ENCODE assay signal across 8 cellular contexts in genomic region chr2:136238552-136239346, GRCh38.
A peak's percentile ranks its signal among the peaks of the same experiment; 100 is the strongest.
DNase-seq lines count a peak whose midpoint lies in the region; ATAC-seq and TF ChIP-seq lines count a peak whose summit lies in the region.

No MANE protein-coding gene starts in this region.

- TF ChIP-seq CTCF in GM12865 (IDR thresholded peaks at IDR 0.05; ENCODE audit: insufficient read depth, low read depth, low read length, missing control alignments) (no peak), GM23338 (conservative IDR thresholded peaks at IDR 0.05; ENCODE audit: low read depth in 2 of 2) (no peak), Loucy (conservative IDR thresholded peaks at IDR 0.05; ENCODE audit: low read length) (no peak), fibroblast of pulmonary artery (IDR thresholded peaks at IDR 0.05; ENCODE audit: low read length, missing control alignments) (no peak), spleen (IDR thresholded peaks at IDR 0.05 in 8 of 11, conservative IDR thresholded peaks at IDR 0.05 in 3 of 11) (peak in 3 of 11 experiments; percentile 18 to 22 (median 18)), ovary (IDR thresholded peaks at IDR 0.05) (no peak), foreskin keratinocyte (conservative IDR thresholded peaks at IDR 0.05) (no peak)

- no peak overlapping the region for H3K4me3 Mint-ChIP-seq in GM23338
- H3K4me3 Mint-ChIP-seq in activated CD8-positive, alpha-beta T cell treated with anti-CD3 and anti-CD28 coated beads, Interleukin-2, amount 10 ng/mL, durations not matched to agents 7 days and 5 days = peak overlapping the region; percentile 0

- no peaks in the 10 kb centered on the region for H3K36me3 Mint-ChIP-seq in GM23338 (ENCODE audit: low read depth)
- peaks cover 10% of the 10 kb centered on the region for H3K36me3 Mint-ChIP-seq in activated CD8-positive, alpha-beta T cell treated with anti-CD3 and anti-CD28 coated beads, Interleukin-2, amount 10 ng/mL, durations not matched to agents 7 days and 5 days (ENCODE audit: low read depth)

- H3K4me1 ChIP-seq in GM23338 (ENCODE audit: insufficient read depth) (no peaks in the 10 kb centered on the region), Loucy (ENCODE audit: insufficient read depth, low read length, poor library complexity, severe bottlenecking) (peaks cover 63% of the 10 kb centered on the region), spleen (peaks cover 20 to 70% (median 39%) of the 10 kb centered on the region in 6 donors), ovary (ENCODE audit: insufficient read depth) (peaks cover 3% of the 10 kb centered on the region), foreskin keratinocyte (no peaks in the 10 kb centered on the region)

- H3K36me3 ChIP-seq in GM23338 (ENCODE audit: insufficient read depth) (no peaks in the 10 kb centered on the region), Loucy (ENCODE audit: insufficient read depth, low read length) (no peaks in the 10 kb centered on the region), spleen (no peaks in the 10 kb centered on the region), ovary (no peaks in the 10 kb centered on the region)

- CTCF ChIA-PET in activated CD8-positive, alpha-beta T cell treated with anti-CD3 and anti-CD28 coated beads, Interleukin-2, amount 10 ng/mL, durations not matched to agents 7 days and 5 days (lab: Charles Lee) = interaction anchor here (1.1 to 4.5 kb wide), 13 partner anchors 9 to 145 kb away, joined by 3 to 17 read pairs (median 6); no protein-coding TSS in a partner anchor

- H3K27me3 ChIP-seq in GM23338 (ENCODE audit: insufficient read depth) (no peaks in the 10 kb centered on the region), Loucy (ENCODE audit: insufficient read depth, low read length, poor library complexity, severe bottlenecking) (no peaks in the 10 kb centered on the region), spleen (replicated peaks in 1 of 7) (no peaks in the 10 kb centered on the region), ovary (no peaks in the 10 kb centered on the region), foreskin keratinocyte (no peaks in the 10 kb centered on the region)

- TF ChIP-seq POLR2A in spleen (IDR thresholded peaks at IDR 0.05) = no peak
- TF ChIP-seq POLR2A in ovary (IDR thresholded peaks at IDR 0.05) = no peak

- peaks cover 2% of the 10 kb centered on the region for H3K27me3 Mint-ChIP-seq in GM23338 (ENCODE audit: insufficient read depth, low read depth, poor library complexity)
- no peaks in the 10 kb centered on the region for H3K27me3 Mint-ChIP-seq in activated CD8-positive, alpha-beta T cell treated with anti-CD3 and anti-CD28 coated beads, Interleukin-2, amount 10 ng/mL, durations not matched to agents 7 days and 5 days (ENCODE audit: low read depth)

- no peaks in the 10 kb centered on the region for H3K9me3 Mint-ChIP-seq in GM23338
- no peaks in the 10 kb centered on the region for H3K9me3 Mint-ChIP-seq in activated CD8-positive, alpha-beta T cell treated with anti-CD3 and anti-CD28 coated beads, Interleukin-2, amount 10 ng/mL, durations not matched to agents 7 days and 5 days (ENCODE audit: insufficient read depth)

- H3K27ac ChIP-seq in GM23338 (ENCODE audit: low read depth) = no peak overlapping the region
- H3K27ac ChIP-seq in spleen = peak overlapping the region; percentile 84 to 96 (median 93)
- no peak overlapping the region for H3K27ac ChIP-seq in ovary
- no peak overlapping the region for H3K27ac ChIP-seq in foreskin keratinocyte

- no peaks in the 10 kb centered on the region for H3K79me2 ChIP-seq in GM23338 (replicated peaks; ENCODE audit: insufficient read depth)
- no peaks in the 10 kb centered on the region for H3K79me2 ChIP-seq in Loucy (ENCODE audit: insufficient read depth, low read length)

- intact Hi-C loops in spleen (cut with DNase I; ENCODE audit: low total_unique reads) = no loop called here
- intact Hi-C loops in ovary (cut with DNase I) = no loop called here

- no peaks in the 10 kb centered on the region for H3F3A ChIP-seq in GM23338 (replicated peaks; ENCODE audit: low read depth)
- peaks cover 8% of the 10 kb centered on the region; the same call in 1 of the 2 replicates for H3F3A ChIP-seq in Loucy (ENCODE audit: low read depth)

- peak overlapping the region; percentile 52 for H3K9ac ChIP-seq in Loucy (ENCODE audit: low read depth, low read length, poor library complexity, severe bottlenecking)

- DNase-seq in GM12865 (ENCODE audit: low read depth) (peak; percentile 78), GM23338 (ENCODE audit: low spot score) (no peak), fibroblast of pulmonary artery (ENCODE audit: low read depth) (peak; percentile 74), spleen (no peak), ovary (no peak), foreskin keratinocyte (no peak)
- DNase-seq in activated CD8-positive, alpha-beta T cell treated with anti-CD3 and anti-CD28 coated beads, Interleukin-2, amount 10 ng/mL, durations not matched to agents 7 days and 5 days = peak; percentile 46

- H3K4me3 ChIP-seq in GM12865 (ENCODE audit: low read depth, low read length) = no peak overlapping the region
- no peak overlapping the region for H3K4me3 ChIP-seq in GM23338
- peak overlapping the region; percentile 46 for H3K4me3 ChIP-seq in Loucy (ENCODE audit: low read length, poor library complexity, severe bottlenecking)
- no peak overlapping the region for H3K4me3 ChIP-seq in fibroblast of pulmonary artery (replicated peaks; ENCODE audit: low read depth, low read length)
- H3K4me3 ChIP-seq in spleen = peak overlapping the region in 1 of 8 donors; percentile 58
- no peak overlapping the region for H3K4me3 ChIP-seq in ovary

- POLR2A ChIA-PET in activated CD8-positive, alpha-beta T cell treated with anti-CD3 and anti-CD28 coated beads, Interleukin-2, amount 10 ng/mL, durations not matched to agents 7 days and 5 days (lab: Charles Lee) = interaction anchor here (0.7 to 2.2 kb wide), 7 partner anchors 39 to 144 kb away, joined by 3 to 11 read pairs (median 4); no protein-coding TSS in a partner anchor

- peaks cover 3% of the 10 kb centered on the region for H3K4me1 Mint-ChIP-seq in GM23338
- H3K4me1 Mint-ChIP-seq in activated CD8-positive, alpha-beta T cell treated with anti-CD3 and anti-CD28 coated beads, Interleukin-2, amount 10 ng/mL, durations not matched to agents 7 days and 5 days (ENCODE audit: low read depth) = peaks cover 63% of the 10 kb centered on the region

- H4K20me1 ChIP-seq in GM23338 (replicated peaks; ENCODE audit: insufficient read depth) (no peaks in the 10 kb centered on the region), Loucy (ENCODE audit: insufficient read depth, low read length, poor library complexity, severe bottlenecking) (no peaks in the 10 kb centered on the region)

- TF ChIP-seq EP300 in ovary (IDR thresholded peaks at IDR 0.05) = no peak

- H3K9me3 ChIP-seq in Loucy (ENCODE audit: insufficient read depth, low read depth, low read length) (no peaks in the 10 kb centered on the region), spleen (no peaks in the 10 kb centered on the region), ovary (no peaks in the 10 kb centered on the region)

- H3K9me2 ChIP-seq in GM23338 (ENCODE audit: insufficient read depth) = peaks cover 7% of the 10 kb centered on the region; the same call in 1 of the 2 replicates
- H3K9me2 ChIP-seq in Loucy (replicated peaks; ENCODE audit: low read depth, low read length) = no peaks in the 10 kb centered on the region

- H2AFZ ChIP-seq in GM23338 (peak overlapping the region; percentile 80; the same call in 1 of the 2 replicates), Loucy (ENCODE audit: low read length) (peak overlapping the region; percentile 57; the same call in 1 of the 2 replicates)

- H3K4me2 ChIP-seq in GM23338 (no peak overlapping the region), Loucy (ENCODE audit: low read depth, low read length, poor library complexity, severe bottlenecking) (peak overlapping the region; percentile 61)

- ATAC-seq in GM23338 = peak; percentile 44; the same call in 2 of the 3 replicates
- peak; percentile 69 for ATAC-seq in activated CD8-positive, alpha-beta T cell treated with anti-CD3 and anti-CD28 coated beads, Interleukin-2, amount 10 ng/mL, durations not matched to agents 7 days and 5 days
- ATAC-seq in foreskin keratinocyte = no peak

- no peak overlapping the region for H3K27ac Mint-ChIP-seq in GM23338
- H3K27ac Mint-ChIP-seq in activated CD8-positive, alpha-beta T cell treated with anti-CD3 and anti-CD28 coated beads, Interleukin-2, amount 10 ng/mL, durations not matched to agents 7 days and 5 days = peak overlapping the region; percentile 77

- 17 to 24% (median 20%) methylated on average over 9 of the region's 9 CpGs for WGBS in spleen, 5 donors
- 50 to 60% (median 59%) methylated on average over 9 of the region's 9 CpGs for WGBS in ovary, 3 donors

TF ChIP-seq in GM23338, 12 proteins besides CTCF, POLR2A, EP300 and RAD21 (continues in another document):
- TF ChIP-seq, protein P1, sequence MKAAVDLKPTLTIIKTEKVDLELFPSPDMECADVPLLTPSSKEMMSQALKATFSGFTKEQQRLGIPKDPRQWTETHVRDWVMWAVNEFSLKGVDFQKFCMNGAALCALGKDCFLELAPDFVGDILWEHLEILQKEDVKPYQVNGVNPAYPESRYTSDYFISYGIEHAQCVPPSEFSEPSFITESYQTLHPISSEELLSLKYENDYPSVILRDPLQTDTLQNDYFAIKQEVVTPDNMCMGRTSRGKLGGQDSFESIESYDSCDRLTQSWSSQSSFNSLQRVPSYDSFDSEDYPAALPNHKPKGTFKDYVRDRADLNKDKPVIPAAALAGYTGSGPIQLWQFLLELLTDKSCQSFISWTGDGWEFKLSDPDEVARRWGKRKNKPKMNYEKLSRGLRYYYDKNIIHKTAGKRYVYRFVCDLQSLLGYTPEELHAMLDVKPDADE (IDR thresholded peaks at IDR 0.05) = no peak
- no peak for TF ChIP-seq NANOG (IDR thresholded peaks at IDR 0.05; ENCODE audit: borderline replicate concordance)

Comparison
In these comparisons a context has a peak if more than half of its experiments do, and no peak if none do; other contexts are left out.
1. DNase-seq: peak in GM12865 (single experiment), activated CD8-positive, alpha-beta T cell treated with anti-CD3 and anti-CD28 coated beads, Interleukin-2, amount 10 ng/mL, durations not matched to agents 7 days and 5 days (single experiment) and fibroblast of pulmonary artery (single experiment); none in GM23338 (single experiment), spleen (single experiment), ovary (0 of 5) and foreskin keratinocyte (0 of 2).
2. H3K27ac ChIP-seq: peak in spleen (8 of 8); none in GM23338 (single experiment), ovary (0 of 2) and foreskin keratinocyte (single experiment).